8 cellular contexts compared by ENCODE assay signal in the genomic region with DNA sequence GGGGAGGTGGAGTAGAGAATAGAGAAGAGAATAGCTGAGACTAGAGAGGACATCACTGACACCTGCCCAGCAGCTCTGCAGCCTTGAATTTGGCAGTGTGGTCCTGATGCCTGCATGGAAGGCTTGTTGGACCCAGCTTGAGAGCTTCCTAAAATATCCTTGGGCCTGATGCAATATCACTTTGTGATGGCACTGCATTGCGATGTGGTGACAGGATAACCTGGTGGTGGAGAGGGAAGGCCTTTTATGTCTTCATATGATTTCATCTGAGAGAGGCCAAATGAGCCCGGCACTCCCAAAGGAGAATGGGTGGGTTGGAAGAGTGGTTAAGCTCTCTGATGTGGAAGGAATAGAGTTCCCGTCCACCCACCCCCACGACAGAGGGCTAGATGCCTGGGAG.
DNase-seq lines count a peak whose midpoint lies in the region; ATAC-seq and TF ChIP-seq lines count a peak whose summit lies in the region.

No MANE protein-coding gene starts in this region.

- TF ChIP-seq POLR2A in thyroid gland (IDR thresholded peaks at IDR 0.05) (no peak), right lobe of liver (IDR thresholded peaks at IDR 0.05) (no peak)

- H3K27ac Mint-ChIP-seq in T-helper 2 cell treated with Interferon-gamma antibody and Interleukin-4, amounts not matched to agents 5 μg/mL and 100 μg/mL, for 36 hours = peak overlapping the region; percentile 58
- H3K27ac Mint-ChIP-seq in activated naive CD4-positive, alpha-beta T cell treated with anti-CD3 and anti-CD28 coated beads, Interleukin-2, amount 50 U/mL, for 72 hours = peak overlapping the region; percentile 0 to 78

- H3K4me1 ChIP-seq in left lung = peaks cover 11 to 25% of the 10 kb centered on the region in 2 donors
- peaks cover 26 to 30% of the 10 kb centered on the region in 2 donors for H3K4me1 ChIP-seq in thyroid gland
- H3K4me1 ChIP-seq in right lobe of liver = peaks cover 0 to 9% (median 3%) of the 10 kb centered on the region in 4 donors

- H3K36me3 Mint-ChIP-seq in T-helper 2 cell treated with Interferon-gamma antibody and Interleukin-4, amounts not matched to agents 5 μg/mL and 100 μg/mL, for 36 hours (ENCODE audit: low read depth) = peaks cover 3% of the 10 kb centered on the region
- H3K36me3 Mint-ChIP-seq in activated naive CD4-positive, alpha-beta T cell treated with anti-CD3 and anti-CD28 coated beads, Interleukin-2, amount 50 U/mL, for 72 hours = no peaks in the 10 kb centered on the region

- no peak for ATAC-seq in activated naive CD4-positive, alpha-beta T cell treated with anti-CD3 and anti-CD28 coated beads, Interleukin-2, amount 50 U/mL, for 72 hours
- ATAC-seq in left lung (no peak), HG02798 (IDR thresholded peaks at IDR 0.05; ENCODE audit: poor library complexity, unreplicated experiment) (no peak), right lobe of liver (no peak)

- TF ChIP-seq CTCF in left lung (IDR thresholded peaks at IDR 0.05) (no peak), thyroid gland (IDR thresholded peaks at IDR 0.05) (no peak), right lobe of liver (IDR thresholded peaks at IDR 0.05) (no peak)

- intact Hi-C loops in left lung (cut with DNase I) = loop anchor here (5.0 kb wide), 1 partner anchor 98 kb away; the partner anchor contains the start of gene SSBP2 (in 2 of the 2)
- intact Hi-C loops in thyroid gland (cut with DNase I) = loop anchor here (2.0 to 10.0 kb wide), 4 partner anchors 63 to 314 kb away; partner anchors contain the start of genes ATG10 and SSBP2
- intact Hi-C loops in right lobe of liver (cut with DNase I) = loop anchor here in 1 of 2 donors (10.0 kb wide), 1 partner anchor 96 kb away; the partner anchor contains the start of gene SSBP2

- H3K36me3 ChIP-seq in left lung (no peaks in the 10 kb centered on the region), thyroid gland (no peaks in the 10 kb centered on the region), right lobe of liver (no peaks in the 10 kb centered on the region)

- in situ Hi-C loops in ACHN (cut with HindIII; ENCODE audit: low pct_ligation_motif_present, low pct_unique_long_range_greater_than_20kb, low sequenced_read_pairs) = no loop called here

- no peaks in the 10 kb centered on the region for H3K9me3 Mint-ChIP-seq in T-helper 2 cell treated with Interferon-gamma antibody and Interleukin-4, amounts not matched to agents 5 μg/mL and 100 μg/mL, for 36 hours
- no peaks in the 10 kb centered on the region for H3K9me3 Mint-ChIP-seq in activated naive CD4-positive, alpha-beta T cell treated with anti-CD3 and anti-CD28 coated beads, Interleukin-2, amount 50 U/mL, for 72 hours

- DNase-seq in T-helper 2 cell treated with Interferon-gamma antibody and Interleukin-4, amounts not matched to agents 5 μg/mL and 100 μg/mL, for 36 hours (ENCODE audit: low spot score) = no peak
- DNase-seq in T-helper 2 cell (no peak), left lung (no peak), thyroid gland (no peak), ACHN (no peak), right lobe of liver (no peak)
- DNase-seq in activated naive CD4-positive, alpha-beta T cell treated with anti-CD3 and anti-CD28 coated beads, Interleukin-2, amount 50 U/mL, for 72 hours (ENCODE audit: low spot score in 2 of 2) = no peak

- 57 to 65% methylated on average over 4 of the region's 4 CpGs for WGBS in thyroid gland, 2 donors
- 83% methylated on average over 1 of the region's 4 CpGs for WGBS in right lobe of liver (ENCODE audit: insufficient coverage, low coverage, low lambda C conversion rate, missing lambda C conversion rate)

- no peaks in the 10 kb centered on the region for H3K27me3 Mint-ChIP-seq in T-helper 2 cell treated with Interferon-gamma antibody and Interleukin-4, amounts not matched to agents 5 μg/mL and 100 μg/mL, for 36 hours (ENCODE audit: low read depth)

- H3K9me3 ChIP-seq in left lung (no peaks in the 10 kb centered on the region), thyroid gland (no peaks in the 10 kb centered on the region), right lobe of liver (no peaks in the 10 kb centered on the region)

- H3K27me3 ChIP-seq in left lung (no peaks in the 10 kb centered on the region), thyroid gland (no peaks in the 10 kb centered on the region), right lobe of liver (no peaks in the 10 kb centered on the region)

- H3K4me3 ChIP-seq in left lung = no peak overlapping the region
- H3K4me3 ChIP-seq in thyroid gland (replicated peaks in 1 of 3) = no peak overlapping the region
- H3K4me3 ChIP-seq in right lobe of liver = no peak overlapping the region

- peak overlapping the region; percentile 93 to 95 for H3K27ac ChIP-seq in left lung
- H3K27ac ChIP-seq in thyroid gland = peak overlapping the region; percentile 60 to 94 (median 88)
- H3K27ac ChIP-seq in right lobe of liver = no peak overlapping the region

- peak overlapping the region; percentile 52 for H3K4me3 Mint-ChIP-seq in T-helper 2 cell treated with Interferon-gamma antibody and Interleukin-4, amounts not matched to agents 5 μg/mL and 100 μg/mL, for 36 hours

- peaks cover 36% of the 10 kb centered on the region for H3K4me1 Mint-ChIP-seq in T-helper 2 cell treated with Interferon-gamma antibody and Interleukin-4, amounts not matched to agents 5 μg/mL and 100 μg/mL, for 36 hours (ENCODE audit: low read depth)

Comparison
In these comparisons a context has a peak if more than half of its experiments do, and no peak if none do; other contexts are left out.
1. H3K27ac ChIP-seq: peak in left lung (2 of 2) and thyroid gland (3 of 3); none in right lobe of liver (0 of 3).